ENCODE assay signal across 1 cellular context in genomic region chr6:7042654-7043545, GRCh38.
A peak's percentile ranks its signal among the peaks of the same experiment; 100 is the strongest.
TF ChIP-seq lines count a peak whose summit lies in the region.

No MANE protein-coding gene starts in this region.

TF ChIP-seq in HepG2, 621 proteins besides CTCF, POLR2A, EP300 and RAD21 (continued from another document and continues in another):
- TF ChIP-seq ZGPAT (CRISPR knock-in tag; IDR thresholded peaks at IDR 0.05) (peak; percentile 94), ZNF251 (CRISPR knock-in tag; IDR thresholded peaks at IDR 0.05) (0 out of 2 replicates have a peak, but pooled peaks have one; percentile 49), KDM3A (CRISPR knock-in tag; IDR thresholded peaks at IDR 0.05; ENCODE audit: low read depth) (peak; percentile 70; the same call in 1 of the 2 replicates), MIXL1 (CRISPR knock-in tag; IDR thresholded peaks at IDR 0.05) (peak; percentile 98), ZNF383 (CRISPR knock-in tag; IDR thresholded peaks at IDR 0.05; ENCODE audit: borderline replicate concordance) (peak; percentile 87; the same call in 1 of the 2 replicates), ZSCAN22 (CRISPR knock-in tag; IDR thresholded peaks at IDR 0.05) (0 out of 2 replicates have a peak, but pooled peaks have one; percentile 44), ZNF432 (CRISPR knock-in tag; IDR thresholded peaks at IDR 0.05; ENCODE audit: borderline replicate concordance) (no peak), HOXA3 (CRISPR knock-in tag; IDR thresholded peaks at IDR 0.05) (peak; percentile 91), SMAD9 (CRISPR knock-in tag; IDR thresholded peaks at IDR 0.05) (no peak), FOXM1 (CRISPR knock-in tag; IDR thresholded peaks at IDR 0.05) (no peak), ZNF605 (CRISPR knock-in tag; IDR thresholded peaks at IDR 0.05) (peak; percentile 95), ZNF564 (CRISPR knock-in tag; IDR thresholded peaks at IDR 0.05) (peak; percentile 56; the same call in 1 of the 2 replicates), SATB2 (CRISPR knock-in tag; IDR thresholded peaks at IDR 0.05) (no peak), FOXP1 (IDR thresholded peaks at IDR 0.05) (no peak), FOXP1 (CRISPR knock-in tag; IDR thresholded peaks at IDR 0.05) (peak; percentile 64; the same call in 1 of the 2 replicates), NFYB (CRISPR knock-in tag; IDR thresholded peaks at IDR 0.05) (no peak), ATF4 (CRISPR knock-in tag; IDR thresholded peaks at IDR 0.05) (peak in 1 of 2 experiments; percentile 93; a peak in 2 of 4 replicates), IKZF4 (CRISPR knock-in tag; IDR thresholded peaks at IDR 0.05; ENCODE audit: borderline replicate concordance, low read depth, not compliant biosample characterization) (peak; percentile 45), BORCS8-MEF2B (CRISPR knock-in tag; IDR thresholded peaks at IDR 0.05) (peak; percentile 93), PHB2 (IDR thresholded peaks at IDR 0.05; ENCODE audit: partially characterized antibody) (no peak), MAFG (CRISPR knock-in tag; IDR thresholded peaks at IDR 0.05) (no peak), LCORL (IDR thresholded peaks at IDR 0.05) (0 out of 2 replicates have a peak, but pooled peaks have one; percentile 45), LCORL (CRISPR knock-in tag; IDR thresholded peaks at IDR 0.05) (peak; percentile 95), KDM2A (CRISPR knock-in tag; IDR thresholded peaks at IDR 0.05; ENCODE audit: borderline replicate concordance, low read depth) (no peak; the same call in 1 of the 2 replicates), ZNF556 (CRISPR knock-in tag; IDR thresholded peaks at IDR 0.05; ENCODE audit: borderline replicate concordance) (peak; percentile 91), RNF2 (conservative IDR thresholded peaks at IDR 0.05; ENCODE audit: low read depth) (peak; percentile 81), ZNF205 (CRISPR knock-in tag; IDR thresholded peaks at IDR 0.05) (peak; percentile 64; the same call in 1 of the 2 replicates), ZNF232 (CRISPR knock-in tag; IDR thresholded peaks at IDR 0.05; ENCODE audit: borderline replicate concordance) (no peak), ELF3 (CRISPR knock-in tag; IDR thresholded peaks at IDR 0.05) (peak; percentile 91), ADNP (CRISPR knock-in tag; IDR thresholded peaks at IDR 0.05) (no peak), USF2 (IDR thresholded peaks at IDR 0.05; ENCODE audit: low read depth, low read length) (no peak), USF2 (CRISPR knock-in tag; IDR thresholded peaks at IDR 0.05; ENCODE audit: borderline replicate concordance) (peak; percentile 40), ZBTB10 (CRISPR knock-in tag; IDR thresholded peaks at IDR 0.05; ENCODE audit: borderline replicate concordance) (no peak), GPN1 (CRISPR knock-in tag; IDR thresholded peaks at IDR 0.05; ENCODE audit: borderline replicate concordance) (no peak), ZNF24 (IDR thresholded peaks at IDR 0.05) (peak; percentile 47; the same call in 1 of the 2 replicates), FOXK1 (CRISPR knock-in tag; IDR thresholded peaks at IDR 0.05; ENCODE audit: borderline replicate concordance, low read depth) (peak; percentile 84; the same call in 1 of the 2 replicates), MNT (IDR thresholded peaks at IDR 0.05) (no peak), NCOR1 (IDR thresholded peaks at IDR 0.05; ENCODE audit: borderline replicate concordance, low read length) (peak; percentile 99), PRDM4 (CRISPR knock-in tag; IDR thresholded peaks at IDR 0.05; ENCODE audit: borderline replicate concordance) (0 out of 2 replicates have a peak, but pooled peaks have one; percentile 56), SOX13 (IDR thresholded peaks at IDR 0.05) (peak; percentile 8; the same call in 1 of the 2 replicates), SOX13 (CRISPR knock-in tag; conservative IDR thresholded peaks at IDR 0.05 in 1 of 2, IDR thresholded peaks at IDR 0.05 in 1 of 2) (peak in 1 of 2 experiments; percentile 88; a peak in 2 of 4 replicates), MTF2 (CRISPR knock-in tag; IDR thresholded peaks at IDR 0.05; ENCODE audit: borderline replicate concordance) (no peak), GABPA (IDR thresholded peaks at IDR 0.05; ENCODE audit: low read depth, low read length) (no peak), GABPA (CRISPR knock-in tag; IDR thresholded peaks at IDR 0.05; ENCODE audit: low read depth) (peak; percentile 45; the same call in 1 of the 2 replicates), SRF (IDR thresholded peaks at IDR 0.05; ENCODE audit: low read depth, low read length) (no peak), RORA (CRISPR knock-in tag; IDR thresholded peaks at IDR 0.05) (no peak), TEAD3 (CRISPR knock-in tag; optimal IDR thresholded peaks at IDR 0.05; ENCODE audit: borderline replicate concordance) (peak; percentile 81), SRSF1 (optimal IDR thresholded peaks at IDR 0.05; ENCODE audit: low read depth, low read length) (no peak), ZNF883 (CRISPR knock-in tag; IDR thresholded peaks at IDR 0.05; ENCODE audit: not compliant biosample characterization) (peak; percentile 71)
- TF ChIP-seq, protein P1, sequence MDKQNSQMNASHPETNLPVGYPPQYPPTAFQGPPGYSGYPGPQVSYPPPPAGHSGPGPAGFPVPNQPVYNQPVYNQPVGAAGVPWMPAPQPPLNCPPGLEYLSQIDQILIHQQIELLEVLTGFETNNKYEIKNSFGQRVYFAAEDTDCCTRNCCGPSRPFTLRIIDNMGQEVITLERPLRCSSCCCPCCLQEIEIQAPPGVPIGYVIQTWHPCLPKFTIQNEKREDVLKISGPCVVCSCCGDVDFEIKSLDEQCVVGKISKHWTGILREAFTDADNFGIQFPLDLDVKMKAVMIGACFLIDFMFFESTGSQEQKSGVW (CRISPR knock-in tag; IDR thresholded peaks at IDR 0.05; ENCODE audit: borderline replicate concordance): no peak
- TF ChIP-seq, protein P2, sequence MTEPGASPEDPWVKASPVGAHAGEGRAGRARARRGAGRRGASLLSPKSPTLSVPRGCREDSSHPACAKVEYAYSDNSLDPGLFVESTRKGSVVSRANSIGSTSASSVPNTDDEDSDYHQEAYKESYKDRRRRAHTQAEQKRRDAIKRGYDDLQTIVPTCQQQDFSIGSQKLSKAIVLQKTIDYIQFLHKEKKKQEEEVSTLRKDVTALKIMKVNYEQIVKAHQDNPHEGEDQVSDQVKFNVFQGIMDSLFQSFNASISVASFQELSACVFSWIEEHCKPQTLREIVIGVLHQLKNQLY (CRISPR knock-in tag; IDR thresholded peaks at IDR 0.05): peak; percentile 73; the same call in 1 of the 2 replicates
- TF ChIP-seq, protein P3, sequence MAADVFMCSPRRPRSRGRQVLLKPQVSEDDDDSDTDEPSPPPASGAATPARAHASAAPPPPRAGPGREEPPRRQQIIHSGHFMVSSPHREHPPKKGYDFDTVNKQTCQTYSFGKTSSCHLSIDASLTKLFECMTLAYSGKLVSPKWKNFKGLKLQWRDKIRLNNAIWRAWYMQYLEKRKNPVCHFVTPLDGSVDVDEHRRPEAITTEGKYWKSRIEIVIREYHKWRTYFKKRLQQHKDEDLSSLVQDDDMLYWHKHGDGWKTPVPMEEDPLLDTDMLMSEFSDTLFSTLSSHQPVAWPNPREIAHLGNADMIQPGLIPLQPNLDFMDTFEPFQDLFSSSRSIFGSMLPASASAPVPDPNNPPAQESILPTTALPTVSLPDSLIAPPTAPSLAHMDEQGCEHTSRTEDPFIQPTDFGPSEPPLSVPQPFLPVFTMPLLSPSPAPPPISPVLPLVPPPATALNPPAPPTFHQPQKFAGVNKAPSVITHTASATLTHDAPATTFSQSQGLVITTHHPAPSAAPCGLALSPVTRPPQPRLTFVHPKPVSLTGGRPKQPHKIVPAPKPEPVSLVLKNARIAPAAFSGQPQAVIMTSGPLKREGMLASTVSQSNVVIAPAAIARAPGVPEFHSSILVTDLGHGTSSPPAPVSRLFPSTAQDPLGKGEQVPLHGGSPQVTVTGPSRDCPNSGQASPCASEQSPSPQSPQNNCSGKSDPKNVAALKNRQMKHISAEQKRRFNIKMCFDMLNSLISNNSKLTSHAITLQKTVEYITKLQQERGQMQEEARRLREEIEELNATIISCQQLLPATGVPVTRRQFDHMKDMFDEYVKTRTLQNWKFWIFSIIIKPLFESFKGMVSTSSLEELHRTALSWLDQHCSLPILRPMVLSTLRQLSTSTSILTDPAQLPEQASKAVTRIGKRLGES (CRISPR knock-in tag; IDR thresholded peaks at IDR 0.05; ENCODE audit: borderline replicate concordance): no peak
